ENCODE assay signal across 9 cellular contexts in genomic region chr17:45225051-45225700, GRCh38. TPM values are rescaled to one million over a fixed set of nuclear protein-coding genes. Genes with fewer than 3 reads are reported as not detected.
DNase-seq lines count a peak whose midpoint lies in the region; ATAC-seq and TF ChIP-seq lines count a peak whose summit lies in the region.
"Had no signal": no experiment of that assay in that cellular context is flagged by ENCODE, and none has a peak within 500 bp of the region (broad histone marks: within the 10 kb centered on the region; RNA-seq: fewer than 3 reads in every experiment).

No MANE protein-coding gene starts in this region.

- H3K9me2 ChIP-seq in OCI-LY7 (ENCODE audit: insufficient read depth, low read length) = no peaks in the 10 kb centered on the region

- TF ChIP-seq POLR2A in uterus (IDR thresholded peaks at IDR 0.05) = no peak

- CTCF ChIA-PET in CD8-positive, alpha-beta memory T cell (lab: Charles Lee) = interaction anchor here (0.9 to 13.8 kb wide), 9 partner anchors 9 to 160 kb away, joined by 3 to 409 read pairs (median 10); partner anchors contain the start of genes ACBD4, HEXIM1 and MAP3K14
- CTCF ChIA-PET in OCI-LY7 (lab: Charles Lee; ENCODE audit: unreplicated experiment) (interaction anchor here (1.1 to 1.2 kb wide), 2 partner anchors 10 to 87 kb away, joined by 3 read pairs; no protein-coding TSS in a partner anchor), A673 (lab: Charles Lee) (no interaction called here)

- BruUV-seq in OCI-LY7 (replicated peaks; lab: Mats Ljungman, UMichigan) (no TSS peak), A673 (replicated peaks; lab: Mats Ljungman, UMichigan) (no TSS peak)

- H3K27me3 Mint-ChIP-seq in CD8-positive, alpha-beta memory T cell = peaks cover 0 to 3% of the 10 kb centered on the region in 2 donors
- no peaks in the 10 kb centered on the region for H3K27me3 Mint-ChIP-seq in activated naive CD8-positive, alpha-beta T cell treated with anti-CD3 and anti-CD28 coated beads for 36 hours
- no peaks in the 10 kb centered on the region for H3K27me3 Mint-ChIP-seq in naive thymus-derived CD8-positive, alpha-beta T cell

- peak; percentile 41 to 71 (median 52) for DNase-seq in CD8-positive, alpha-beta memory T cell
- DNase-seq in OCI-LY7 (ENCODE audit: low spot score) (peak; percentile 27), uterus (no peak), A673 (ENCODE audit: low spot score) (no peak)
- DNase-seq in activated naive CD8-positive, alpha-beta T cell treated with anti-CD3 and anti-CD28 coated beads for 36 hours = no peak
- DNase-seq in naive thymus-derived CD8-positive, alpha-beta T cell = peak in 6 of 10 donors; percentile 45 to 62 (median 48)

- peaks cover 59 to 69% (median 65%) of the 10 kb centered on the region in 3 donors for H3K4me1 Mint-ChIP-seq in CD8-positive, alpha-beta memory T cell
- peaks cover 62% of the 10 kb centered on the region for H3K4me1 Mint-ChIP-seq in activated naive CD8-positive, alpha-beta T cell treated with anti-CD3 and anti-CD28 coated beads for 36 hours
- H3K4me1 Mint-ChIP-seq in naive thymus-derived CD8-positive, alpha-beta T cell = peaks cover 46 to 81% (median 63%) of the 10 kb centered on the region in 4 donors

- no peaks in the 10 kb centered on the region for H3K9me3 ChIP-seq in CD8-positive, alpha-beta memory T cell (ENCODE audit: low read length)
- H3K9me3 ChIP-seq in OCI-LY7 (ENCODE audit: low read length) = no peaks in the 10 kb centered on the region
- no peaks in the 10 kb centered on the region for H3K9me3 ChIP-seq in uterus
- H3K9me3 ChIP-seq in A673 (ENCODE audit: low read depth, low read length, poor library complexity, severe bottlenecking) = no peaks in the 10 kb centered on the region

- peak overlapping the region; percentile 98 for H3K27ac ChIP-seq in CD8-positive, alpha-beta memory T cell (ENCODE audit: low read depth, low read length)
- peak overlapping the region; percentile 97 for H3K27ac ChIP-seq in OCI-LY7 (ENCODE audit: low read depth, low read length, poor library complexity, severe bottlenecking)
- no peak overlapping the region for H3K27ac ChIP-seq in uterus
- H3K27ac ChIP-seq in A673 (ENCODE audit: low read depth, low read length, poor library complexity, severe bottlenecking) = no peak overlapping the region

- H3K36me3 ChIP-seq in CD8-positive, alpha-beta memory T cell (ENCODE audit: insufficient read depth, low read length) = no peaks in the 10 kb centered on the region
- H3K36me3 ChIP-seq in OCI-LY7 (ENCODE audit: insufficient read depth, low read length) = no peaks in the 10 kb centered on the region
- H3K36me3 ChIP-seq in uterus = no peaks in the 10 kb centered on the region
- no peaks in the 10 kb centered on the region for H3K36me3 ChIP-seq in A673 (ENCODE audit: insufficient read depth, low read length, poor library complexity, severe bottlenecking)

- H3K27ac Mint-ChIP-seq in CD8-positive, alpha-beta memory T cell = peak overlapping the region; percentile 97 to 100 (median 100)
- H3K27ac Mint-ChIP-seq in activated naive CD8-positive, alpha-beta T cell treated with anti-CD3 and anti-CD28 coated beads for 36 hours = peak overlapping the region; percentile 99
- peak overlapping the region; percentile 98 to 100 (median 100) for H3K27ac Mint-ChIP-seq in naive thymus-derived CD8-positive, alpha-beta T cell

- H3K4me1 ChIP-seq in CD8-positive, alpha-beta memory T cell (ENCODE audit: insufficient read depth, low read length) = peaks cover 62% of the 10 kb centered on the region
- H3K4me1 ChIP-seq in OCI-LY7 (ENCODE audit: insufficient read depth, low read length, poor library complexity, severe bottlenecking) = peaks cover 82% of the 10 kb centered on the region
- H3K4me1 ChIP-seq in uterus = peaks cover 0 to 6% of the 10 kb centered on the region in 2 donors
- peaks cover 8% of the 10 kb centered on the region for H3K4me1 ChIP-seq in A673 (ENCODE audit: insufficient read depth, low read length, poor library complexity, severe bottlenecking)

- H3K27me3 ChIP-seq in CD8-positive, alpha-beta memory T cell (ENCODE audit: insufficient read depth, low read length, poor library complexity, severe bottlenecking) = no peaks in the 10 kb centered on the region
- H3K27me3 ChIP-seq in uterus = no peaks in the 10 kb centered on the region
- H3K27me3 ChIP-seq in A673 (replicated peaks; ENCODE audit: insufficient read depth, low read depth, low read length, poor library complexity) = peaks cover 4% of the 10 kb centered on the region

- TF ChIP-seq CTCF in OCI-LY7 (conservative IDR thresholded peaks at IDR 0.05; ENCODE audit: low read length) (no peak), uterus (IDR thresholded peaks at IDR 0.05) (no peak), A673 (conservative IDR thresholded peaks at IDR 0.05; ENCODE audit: low read depth, low read length) (no peak)

- no peaks in the 10 kb centered on the region for H3K9me3 Mint-ChIP-seq in CD8-positive, alpha-beta memory T cell
- no peaks in the 10 kb centered on the region for H3K9me3 Mint-ChIP-seq in activated naive CD8-positive, alpha-beta T cell treated with anti-CD3 and anti-CD28 coated beads for 36 hours
- no peaks in the 10 kb centered on the region for H3K9me3 Mint-ChIP-seq in naive thymus-derived CD8-positive, alpha-beta T cell

- no peak for ATAC-seq in naive thymus-derived CD8-positive, alpha-beta T cell
- ATAC-seq in GM21360 (IDR thresholded peaks at IDR 0.05; ENCODE audit: unreplicated experiment) (no peak), HG03520 (IDR thresholded peaks at IDR 0.05; ENCODE audit: unreplicated experiment) (no peak)

- peak overlapping the region; percentile 95 for H3K4me3 ChIP-seq in CD8-positive, alpha-beta memory T cell (ENCODE audit: low read length)
- H3K4me3 ChIP-seq in OCI-LY7 (ENCODE audit: low read depth, low read length, poor library complexity, severe bottlenecking) = peak overlapping the region; percentile 96
- H3K4me3 ChIP-seq in uterus = no peak overlapping the region
- H3K4me3 ChIP-seq in A673 (ENCODE audit: low read depth, low read length, poor library complexity, severe bottlenecking) = no peak overlapping the region

- 0 out of 2 replicates have a peak, but pooled peaks cover 7% of the 10 kb centered on the region for H4K20me1 ChIP-seq in OCI-LY7 (ENCODE audit: insufficient read depth, low read length)

- H3K36me3 Mint-ChIP-seq in CD8-positive, alpha-beta memory T cell = peaks cover 0 to 61% (median 0%) of the 10 kb centered on the region in 3 donors
- peaks cover 46% of the 10 kb centered on the region for H3K36me3 Mint-ChIP-seq in activated naive CD8-positive, alpha-beta T cell treated with anti-CD3 and anti-CD28 coated beads for 36 hours
- H3K36me3 Mint-ChIP-seq in naive thymus-derived CD8-positive, alpha-beta T cell = peaks cover 0 to 2% (median 0%) of the 10 kb centered on the region in 3 donors

- H3K79me2 ChIP-seq in OCI-LY7 (ENCODE audit: insufficient read depth, low read depth, low read length) = peaks cover 75% of the 10 kb centered on the region

- POLR2A ChIA-PET in CD8-positive, alpha-beta memory T cell (lab: Charles Lee) = interaction anchor here (0.5 to 13.4 kb wide), 8 partner anchors 9 to 360 kb away, joined by 3 to 189 read pairs (median 10); partner anchors contain the start of genes HEXIM1, HEXIM2 and MAP3K14
- POLR2A ChIA-PET in OCI-LY7 (lab: Charles Lee) (interaction anchor here (0.8 to 1.4 kb wide), 5 partner anchors 22 to 94 kb away, joined by 3 to 5 read pairs (median 3); no protein-coding TSS in a partner anchor), A673 (lab: Charles Lee; ENCODE audit: low non-redundant PET) (no interaction called here)
- POLR2A ChIA-PET in naive thymus-derived CD8-positive, alpha-beta T cell (lab: Charles Lee) = interaction anchor here (1.0 to 47.5 kb wide), 13 partner anchors 6 to 185 kb away, joined by 3 to 1514 read pairs (median 9); partner anchors contain the start of genes ACBD4, FMNL1, HEXIM1 and HEXIM2

- H3K4me2 ChIP-seq in OCI-LY7 (ENCODE audit: low read length) = peak overlapping the region; percentile 98

- peak overlapping the region; percentile 96 to 100 (median 99) for H3K4me3 Mint-ChIP-seq in CD8-positive, alpha-beta memory T cell
- H3K4me3 Mint-ChIP-seq in activated naive CD8-positive, alpha-beta T cell treated with anti-CD3 and anti-CD28 coated beads for 36 hours = peak overlapping the region; percentile 96
- H3K4me3 Mint-ChIP-seq in naive thymus-derived CD8-positive, alpha-beta T cell = peak overlapping the region; percentile 95 to 100 (median 98)

- intact Hi-C loops in OCI-LY7 (cut with micrococcal nuclease; ENCODE audit: unreplicated experiment) (loop anchor here (5.0 kb wide), 1 partner anchor 92 kb away; the partner anchor contains the start of gene MAP3K14), uterus (cut with DNase I; ENCODE audit: low total_unique reads) (loop anchor here (5.0 kb wide), 1 partner anchor 162 kb away; no protein-coding TSS in a partner anchor), A673 (cut with micrococcal nuclease; ENCODE audit: unreplicated experiment) (no loop called here)

- H2AFZ ChIP-seq in OCI-LY7 (ENCODE audit: low read length) = no peak overlapping the region

RNA-seq across cellular contexts. Expression of gene FMNL1, which starts 3.5 kb away (rescaled TPM):
- total RNA-seq in CD8-positive, alpha-beta memory T cell = 100 to 1,000 TPM; 260 to 265 TPM
- 58.6 TPM for polyA plus RNA-seq in CD8-positive, alpha-beta memory T cell
- 44.8 and 55.1 TPM in 2 replicates for total RNA-seq in OCI-LY7 (2014; rRNA removed; shearing (Covaris generic))
- total RNA-seq in OCI-LY7 (2022) (133 and 159 TPM in 2 replicates), uterus (10 to 100 TPM in 1 of 4 donors, 1 to 10 TPM in 3; 2.6 to 12.3 (median 3.6) TPM), A673 (2021) (1.0 and 1.4 TPM in 2 replicates)
- 100 to 1,000 TPM; 215 to 219 TPM for total RNA-seq in activated naive CD8-positive, alpha-beta T cell treated with anti-CD3 and anti-CD28 coated beads for 36 hours
- 100 to 1,000 TPM; 383 to 394 TPM for total RNA-seq in naive thymus-derived CD8-positive, alpha-beta T cell
- 10 to 100 TPM; 18.0 to 35.5 (median 21.5) TPM for polyA plus RNA-seq in naive thymus-derived CD8-positive, alpha-beta T cell

RNA-seq across cellular contexts. Expression of gene SPATA32, which starts 36.7 kb away (rescaled TPM):
- under 1 TPM in 1 of 2 experiments, not detected in 1; 0.15 TPM for total RNA-seq in CD8-positive, alpha-beta memory T cell
- polyA plus RNA-seq in CD8-positive, alpha-beta memory T cell = 0.33 TPM
- total RNA-seq in OCI-LY7 (2014; rRNA removed; shearing (Covaris generic)) = 0.41 TPM in 1 of 2 replicates, not detected in the other
- total RNA-seq in OCI-LY7 (2022) (0.18 TPM in 1 of 2 replicates, not detected in the other), uterus (not detected), A673 (2021) (0.22 TPM in 1 of 2 replicates, not detected in the other)
- under 1 TPM; 0.62 to 0.68 TPM for total RNA-seq in activated naive CD8-positive, alpha-beta T cell treated with anti-CD3 and anti-CD28 coated beads for 36 hours
- under 1 TPM; 0.47 to 0.75 TPM for total RNA-seq in naive thymus-derived CD8-positive, alpha-beta T cell
- under 1 TPM; 0.30 to 0.81 (median 0.44) TPM for polyA plus RNA-seq in naive thymus-derived CD8-positive, alpha-beta T cell
- total RNA-seq: epithelial cell of proximal tubule had no signal

Comparison
In these comparisons a context has a peak if more than half of its experiments do, and no peak if none do; other contexts are left out.
1. DNase-seq: peak in CD8-positive, alpha-beta memory T cell (5 of 5), OCI-LY7 (single experiment) and naive thymus-derived CD8-positive, alpha-beta T cell (6 of 10); none in activated naive CD8-positive, alpha-beta T cell treated with anti-CD3 and anti-CD28 coated beads for 36 hours (single experiment), uterus (0 of 2) and A673 (single experiment).
2. H3K27ac ChIP-seq: peak in CD8-positive, alpha-beta memory T cell (single experiment) and OCI-LY7 (single experiment); none in uterus (0 of 2) and A673 (single experiment).
3. H3K4me3 ChIP-seq: peak in CD8-positive, alpha-beta memory T cell (single experiment) and OCI-LY7 (single experiment); none in uterus (0 of 2) and A673 (single experiment).
4. Peak in every context shown above with its lines, with median percentiles within 50 percentile points of each other: H3K27ac Mint-ChIP-seq and H3K4me3 Mint-ChIP-seq.